16 cellular contexts compared by ENCODE assay signal in the genomic region with DNA sequence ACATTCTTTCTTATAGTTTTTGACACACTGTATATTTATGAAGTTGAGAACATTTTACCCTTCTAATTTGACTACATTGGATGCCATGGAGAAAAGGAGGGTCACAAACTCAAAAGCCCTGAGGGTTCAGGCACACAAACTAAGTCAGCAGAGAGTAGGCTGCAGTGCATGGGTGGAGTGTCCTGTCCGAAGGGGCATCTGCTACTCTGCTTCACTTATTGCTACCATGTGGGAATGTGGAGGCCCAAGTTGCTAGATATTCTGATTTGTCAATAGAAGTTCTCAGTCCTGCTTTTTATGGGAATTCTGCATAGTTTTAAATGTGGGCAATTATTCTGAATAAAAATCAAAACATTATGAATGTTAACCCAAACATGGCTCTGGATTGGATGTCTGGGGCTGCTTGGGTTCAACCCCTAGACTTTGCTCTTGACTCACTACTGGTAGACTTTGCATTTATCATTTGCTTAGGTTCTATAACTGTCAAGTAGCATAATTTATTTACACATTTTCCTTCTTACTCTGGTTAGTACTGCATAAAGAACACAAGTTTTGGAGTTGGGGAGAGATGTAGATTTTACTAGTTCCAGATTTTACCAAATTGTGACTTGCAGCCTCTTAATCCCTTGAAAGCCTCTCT.
A peak's percentile ranks its signal among the peaks of the same experiment; 100 is the strongest.
DNase-seq lines count a peak whose midpoint lies in the region; ATAC-seq, FAIRE-seq and TF ChIP-seq lines count a peak whose summit lies in the region.
"Had no signal": no experiment of that assay in that cellular context is flagged by ENCODE, and none has a peak within 500 bp of the region (broad histone marks: within the 10 kb centered on the region; RNA-seq: fewer than 3 reads in every experiment).

No MANE protein-coding gene starts in this region.

- intact Hi-C loops in left ventricle myocardium inferior (cut with micrococcal nuclease), result loop anchor here (10.0 kb wide), 1 partner anchor 527 kb away; no protein-coding TSS in a partner anchor
- intact Hi-C loops in Right ventricle myocardium inferior (cut with DNase I), result no loop called here
- intact Hi-C loops in pancreas (cut with DNase I), result loop anchor here in 1 of 3 donors (10.0 kb wide), 1 partner anchor 257 kb away; a partner anchor contains a TSS
- intact Hi-C loops in uterus (cut with DNase I; ENCODE audit: low total_unique reads), result no loop called here

- WGBS in pancreas, 2 donors, result 86 to 92% methylated on average over 1 of the region's 1 CpG

- H3K9me3 ChIP-seq in left ventricle myocardium inferior (replicated peaks) (no peaks in the 10 kb centered on the region), pancreas (no peaks in the 10 kb centered on the region), uterus (no peaks in the 10 kb centered on the region)

- TF ChIP-seq CTCF in left ventricle myocardium inferior (IDR thresholded peaks at IDR 0.05; ENCODE audit: borderline replicate concordance) (no peak), pancreas (IDR thresholded peaks at IDR 0.05) (no peak), uterus (IDR thresholded peaks at IDR 0.05) (no peak)

- H3K4me1 ChIP-seq in left ventricle myocardium inferior (peaks cover 33% of the 10 kb centered on the region), pancreas (peaks cover 12 to 22% (median 20%) of the 10 kb centered on the region in 3 donors), uterus (peaks cover 0 to 20% of the 10 kb centered on the region in 2 donors)
- H3K4me1 ChIP-seq: parathyroid adenoma had no signal

- DNase-seq in left ventricle myocardium inferior (no peak), Right ventricle myocardium inferior (ENCODE audit: missing footprints) (no peak), fibroblast of gingiva (ENCODE audit: low read depth) (peak; percentile 66), pancreas (no peak), uterus (no peak), AML-193 (lab: John Stamatoyannopoulos, UW) (no peak)
- DNase-seq: activated CD4-positive, alpha-beta T cell treated with anti-CD3 and anti-CD28 coated beads for 48 hours; activated gamma-delta T cell; CD8-positive, alpha-beta memory T cell; NCI-H1417 treated with DMSO at 0.1 percent for 48 hours; NCI-H2171 treated with DMSO at 0.1 percent for 48 hours had no signal

- no peak for ATAC-seq in Right ventricle myocardium inferior
- ATAC-seq in pancreas, result no peak
- no peak for ATAC-seq in GM21786 (IDR thresholded peaks at IDR 0.05; ENCODE audit: unreplicated experiment)
- no peak for ATAC-seq in esophagus mucosa
- ATAC-seq: stimulated activated memory B cell treated with anti-CD40 and anti-IgM and Interleukin-4, amounts not matched to agents 10 μg/mL and 1 μg/mL and 100 μg/mL, for 72 hours had no signal

- no peak for FAIRE-seq in pancreas (lab: Jason Lieb, UNC)
- FAIRE-seq: RCC 7860 had no signal

- peaks cover 4% of the 10 kb centered on the region for H3K36me3 ChIP-seq in left ventricle myocardium inferior
- H3K36me3 ChIP-seq in pancreas, result no peaks in the 10 kb centered on the region
- no peaks in the 10 kb centered on the region for H3K36me3 ChIP-seq in uterus

- no peak for TF ChIP-seq POLR2A in uterus (IDR thresholded peaks at IDR 0.05)

- no peak overlapping the region for H3K4me3 ChIP-seq in left ventricle myocardium inferior
- peak overlapping the region in 1 of 4 donors; percentile 19 for H3K4me3 ChIP-seq in pancreas
- H3K4me3 ChIP-seq in uterus, result no peak overlapping the region

- H3K27ac ChIP-seq in left ventricle myocardium inferior (replicated peaks) (peak overlapping the region; percentile 70), pancreas (peak overlapping the region in 3 of 4 donors; percentile 28 to 83 (median 79)), uterus (peak overlapping the region; percentile 24 to 47)
- H3K27ac ChIP-seq: parathyroid adenoma had no signal

- H3K27me3 ChIP-seq in left ventricle myocardium inferior (ENCODE audit: low read depth) (no peaks in the 10 kb centered on the region), pancreas (no peaks in the 10 kb centered on the region), uterus (no peaks in the 10 kb centered on the region)
